8 cellular contexts compared by ENCODE assay signal in the genomic region with DNA sequence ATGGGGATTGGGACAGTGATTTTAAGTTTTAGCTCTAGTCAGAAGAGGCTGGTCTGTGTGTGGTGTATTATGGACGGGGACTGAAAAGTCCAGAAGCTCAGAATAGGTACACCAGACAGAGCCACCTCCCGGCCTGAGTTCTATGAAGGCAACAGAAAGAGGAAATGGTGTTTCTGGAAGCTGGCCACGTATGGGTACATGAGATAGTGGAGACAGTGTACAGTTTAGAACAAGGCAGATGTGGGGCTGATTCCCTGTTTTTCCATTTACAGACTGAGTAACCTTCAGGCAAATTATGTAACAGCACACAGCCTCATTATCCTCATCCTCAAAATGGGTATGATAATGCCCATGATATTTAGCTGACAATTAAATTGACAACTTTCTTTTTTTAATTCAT. TPM values are rescaled to one million over a fixed set of nuclear protein-coding genes. Genes with fewer than 3 reads are reported as not detected.
A peak's percentile ranks its signal among the peaks of the same experiment; 100 is the strongest.
DNase-seq lines count a peak whose midpoint lies in the region; ATAC-seq, FAIRE-seq and TF ChIP-seq lines count a peak whose summit lies in the region.

No MANE protein-coding gene starts in this region.

- TF ChIP-seq CTCF in H9 (conservative IDR thresholded peaks at IDR 0.05) (no peak), HepG2 (CRISPR knock-in tag; IDR thresholded peaks at IDR 0.05) (no peak)

- H3K27me3 ChIP-seq in ACC112 (ENCODE audit: insufficient read depth, low read length): peaks cover 25% of the 10 kb centered on the region
- H3K27me3 ChIP-seq in H9 (ENCODE audit: insufficient read depth, low read length): no peaks in the 10 kb centered on the region
- H3K27me3 ChIP-seq in HepG2 (ENCODE audit: control insufficient read depth in 1 of 2, insufficient read depth in 2 of 2, low read length in 2 of 2): no peaks in the 10 kb centered on the region; a peak in 1 of 5 replicates

- no peak overlapping the region for H2AK5ac ChIP-seq in H9 (ENCODE audit: insufficient read length, low read length)

- H3T11ph ChIP-seq in H9 (ENCODE audit: low read length): no peak overlapping the region

- H2BK15ac ChIP-seq in H9 (ENCODE audit: low read depth, low read length): no peak overlapping the region

- POLR2A ChIA-PET in HepG2 (lab: Yijun Ruan, JAX): no interaction called here

- ATAC-seq in HepG2 (no peak), HG02885 (IDR thresholded peaks at IDR 0.05; ENCODE audit: poor library complexity, unreplicated experiment) (no peak), GM21717 (IDR thresholded peaks at IDR 0.05; ENCODE audit: unreplicated experiment) (no peak)
- ATAC-seq in activated CD4-positive, CD25-positive, alpha-beta regulatory T cell treated with anti-CD3 and anti-CD28 coated beads, Interleukin-2, amount 50 U/mL, for 24 hours: no peak

- H3K9me3 Mint-ChIP-seq in H9: peaks cover 0 to 9% of the 10 kb centered on the region in 2 experiments; a peak in 2 of 5 replicates
- H3K9me3 Mint-ChIP-seq in activated T-helper 1 cell treated with anti-CD3 and anti-CD28 coated beads, Interleukin-12 subunit alpha, Interleukin-12 subunit beta, Interleukin-2, Interleukin-4 antibody, amounts not matched to agents 30 ng/mL and 10 ng/mL and 1 ng/mL, durations not matched to agents 14 hours and 24 hours and 36 hours: peaks cover 10% of the 10 kb centered on the region

- H4K8ac ChIP-seq in H9 (replicated peaks; ENCODE audit: insufficient read length, low read depth, low read length): no peak overlapping the region

- no peak for TF ChIP-seq EP300 in HepG2 (IDR thresholded peaks at IDR 0.05; ENCODE audit: low read depth in 2 of 2, low read length in 2 of 2)
- TF ChIP-seq EP300 in HepG2 (CRISPR knock-in tag; IDR thresholded peaks at IDR 0.05; ENCODE audit: borderline replicate concordance): no peak

- no peak overlapping the region for H3K23ac ChIP-seq in H9 (ENCODE audit: insufficient read length, low read depth, low read length)

- no CpG with 5 or more reads among the region's 3 CpGs for WGBS in H9 (ENCODE audit: extremely low coverage, insufficient read length, low lambda C conversion rate)
- WGBS in HepG2 (ENCODE audit: low lambda C conversion rate): 46% methylated on average over 3 of the region's 3 CpGs

- peaks cover 18% of the 10 kb centered on the region for H3K4me1 ChIP-seq in ACC112 (ENCODE audit: control insufficient read depth, insufficient read depth, low read length, unreplicated experiment)
- no peaks in the 10 kb centered on the region for H3K4me1 ChIP-seq in H9 (ENCODE audit: insufficient read depth, low read length)
- peaks cover 9% of the 10 kb centered on the region for H3K4me1 ChIP-seq in HepG2 (ENCODE audit: insufficient read depth, low read length)

- in situ Hi-C loops in HepG2 (cut with HindIII; ENCODE audit: extremely low pct_ligation_motif_present, low pct_unique_long_range_greater_than_20kb): no loop called here

- BruUV-seq in HepG2 (replicated peaks; lab: Mats Ljungman, UMichigan): no TSS peak

- H3K4ac ChIP-seq in H9 (ENCODE audit: low read depth, low read length): no peak overlapping the region

- no peaks in the 10 kb centered on the region for H3K79me1 ChIP-seq in H9 (ENCODE audit: insufficient read depth, low read depth, low read length, poor library complexity, severe bottlenecking)

- peaks cover 6 to 19% (median 16%) of the 10 kb centered on the region in 3 experiments; a peak in 5 of 7 replicates for H3K36me3 Mint-ChIP-seq in H9 (ENCODE audit: insufficient read depth in 1 of 3, low read depth in 3 of 3)
- H3K36me3 Mint-ChIP-seq in activated T-helper 1 cell treated with anti-CD3 and anti-CD28 coated beads, Interleukin-12 subunit alpha, Interleukin-12 subunit beta, Interleukin-2, Interleukin-4 antibody, amounts not matched to agents 30 ng/mL and 10 ng/mL and 1 ng/mL, durations not matched to agents 14 hours and 24 hours and 36 hours (ENCODE audit: low read depth): peaks cover 31% of the 10 kb centered on the region

- peaks cover 8 to 12% of the 10 kb centered on the region in 2 experiments for H3K4me1 Mint-ChIP-seq in H9
- H3K4me1 Mint-ChIP-seq in activated T-helper 1 cell treated with anti-CD3 and anti-CD28 coated beads, Interleukin-12 subunit alpha, Interleukin-12 subunit beta, Interleukin-2, Interleukin-4 antibody, amounts not matched to agents 30 ng/mL and 10 ng/mL and 1 ng/mL, durations not matched to agents 14 hours and 24 hours and 36 hours (ENCODE audit: low read depth): peaks cover 23% of the 10 kb centered on the region

- H3K79me2 ChIP-seq in ACC112 (ENCODE audit: control insufficient read depth, insufficient read depth, low read length, unreplicated experiment) (peaks cover 20% of the 10 kb centered on the region), H9 (ENCODE audit: insufficient read depth, low read length) (no peaks in the 10 kb centered on the region; the same call in 1 of the 2 replicates), HepG2 (ENCODE audit: insufficient read depth, low read length) (no peaks in the 10 kb centered on the region)

- no peak overlapping the region for H2BK120ac ChIP-seq in H9 (ENCODE audit: low read depth, low read length, poor library complexity, severe bottlenecking)

- no peak overlapping the region for H2BK20ac ChIP-seq in H9 (ENCODE audit: low read depth, low read length, poor library complexity, severe bottlenecking)

- no peak overlapping the region for H4K91ac ChIP-seq in H9 (ENCODE audit: insufficient read length, low read depth, low read length)

- H3K4me3 ChIP-seq in ACC112 (ENCODE audit: low read depth, low read length) (peak overlapping the region; percentile 91), HepG2 (replicated peaks in 1 of 3; ENCODE audit: insufficient read depth in 1 of 3, low read depth in 2 of 3, low read length in 3 of 3) (no peak overlapping the region; a peak in 1 of 6 replicates)

- H3K9me3 ChIP-seq in H9 (ENCODE audit: control insufficient read depth, low read depth, low read length) (no peaks in the 10 kb centered on the region), HepG2 (ENCODE audit: low read length) (no peaks in the 10 kb centered on the region)

- peaks cover 13% of the 10 kb centered on the region for H3K27me3 Mint-ChIP-seq in H9 (ENCODE audit: low read depth)
- peaks cover 9% of the 10 kb centered on the region for H3K27me3 Mint-ChIP-seq in activated T-helper 1 cell treated with anti-CD3 and anti-CD28 coated beads, Interleukin-12 subunit alpha, Interleukin-12 subunit beta, Interleukin-2, Interleukin-4 antibody, amounts not matched to agents 30 ng/mL and 10 ng/mL and 1 ng/mL, durations not matched to agents 14 hours and 24 hours and 36 hours (ENCODE audit: insufficient read depth)

- H2BK5ac ChIP-seq in H9 (ENCODE audit: insufficient read length, low read length): no peak overlapping the region

- no peak overlapping the region for H3K27ac Mint-ChIP-seq in H9
- no peak overlapping the region for H3K27ac Mint-ChIP-seq in activated T-helper 1 cell treated with anti-CD3 and anti-CD28 coated beads, Interleukin-12 subunit alpha, Interleukin-12 subunit beta, Interleukin-2, Interleukin-4 antibody, amounts not matched to agents 30 ng/mL and 10 ng/mL and 1 ng/mL, durations not matched to agents 14 hours and 24 hours and 36 hours

- no peak overlapping the region for H3K56ac ChIP-seq in H9 (ENCODE audit: insufficient read length, low read depth, low read length)

- H4K20me1 ChIP-seq in H9 (ENCODE audit: control insufficient read depth, insufficient read depth, insufficient read length): no peaks in the 10 kb centered on the region
- H4K20me1 ChIP-seq in HepG2 (ENCODE audit: insufficient read depth, low read length): no peaks in the 10 kb centered on the region

- H3K18ac ChIP-seq in H9 (ENCODE audit: insufficient read length, low read depth, low read length): no peak overlapping the region

- H3K27ac ChIP-seq in ACC112 (ENCODE audit: low read depth, low read length) (peak overlapping the region; percentile 84), H9 (ENCODE audit: insufficient read length, low read depth, low read length) (no peak overlapping the region), HepG2 (ENCODE audit: extremely low read length, insufficient read depth, low read length) (no peak overlapping the region)

- H3K4me3 Mint-ChIP-seq in H9: peak overlapping the region; percentile 86 to 93
- peak overlapping the region; percentile 99 for H3K4me3 Mint-ChIP-seq in activated T-helper 1 cell treated with anti-CD3 and anti-CD28 coated beads, Interleukin-12 subunit alpha, Interleukin-12 subunit beta, Interleukin-2, Interleukin-4 antibody, amounts not matched to agents 30 ng/mL and 10 ng/mL and 1 ng/mL, durations not matched to agents 14 hours and 24 hours and 36 hours

- FAIRE-seq in HepG2 (lab: Jason Lieb, UNC): no peak

- H3K4me2 ChIP-seq in H9 (ENCODE audit: insufficient read depth, insufficient read length, low read length) (peak overlapping the region; percentile 98), HepG2 (ENCODE audit: low read depth, low read length) (peak overlapping the region; percentile 80; the same call in 1 of the 2 replicates)

- intact Hi-C loops in activated T-helper 1 cell treated with anti-CD3 and anti-CD28 coated beads, Interleukin-12 subunit alpha, Interleukin-12 subunit beta, Interleukin-2, Interleukin-4 antibody, amounts not matched to agents 30 ng/mL and 10 ng/mL and 1 ng/mL, durations not matched to agents 14 hours and 24 hours and 36 hours (cut with micrococcal nuclease): no loop called here
- intact Hi-C loops in HepG2 (cut with micrococcal nuclease; ENCODE audit: unreplicated experiment): no loop called here

- DNase-seq in H9: no peak
- no peak for DNase-seq in activated T-helper 1 cell treated with anti-CD3 and anti-CD28 coated beads, Interleukin-12 subunit alpha, Interleukin-12 subunit beta, Interleukin-2, Interleukin-4 antibody, amounts not matched to agents 30 ng/mL and 10 ng/mL and 1 ng/mL, durations not matched to agents 14 hours and 24 hours and 36 hours (ENCODE audit: low spot score)
- DNase-seq in HepG2 (ENCODE audit: low spot score): no peak
- no peak for DNase-seq in NK-92 (lab: John Stamatoyannopoulos, UW; ENCODE audit: unreplicated experiment)

- TF ChIP-seq RAD21 in HepG2 (CRISPR knock-in tag; IDR thresholded peaks at IDR 0.05): no peak

- no peak overlapping the region for H2AFZ ChIP-seq in ACC112 (ENCODE audit: low read length, unreplicated experiment)
- H2AFZ ChIP-seq in H9 (ENCODE audit: low read length): no peak overlapping the region
- H2AFZ ChIP-seq in HepG2 (ENCODE audit: low read length): no peak overlapping the region

- CTCF ChIA-PET in HepG2 (lab: Yijun Ruan, JAX; ENCODE audit: low intra/inter-chr PET ratio, low total read pairs): no interaction called here

- H3K9ac ChIP-seq in H9 (ENCODE audit: extremely low read depth, insufficient read length, low read length) (no peak overlapping the region), HepG2 (ENCODE audit: insufficient read depth, low read depth, low read length) (no peak overlapping the region)

- H3K36me3 ChIP-seq in ACC112 (ENCODE audit: insufficient read depth, low read length) (no peaks in the 10 kb centered on the region), HepG2 (replicated peaks in 1 of 2; ENCODE audit: control insufficient read depth in 1 of 2, insufficient read depth in 2 of 2, low read length in 2 of 2) (no peaks in the 10 kb centered on the region)

- H2BK12ac ChIP-seq in H9 (ENCODE audit: insufficient read length, low read depth, low read length): no peak overlapping the region

- H3K23me2 ChIP-seq in H9 (ENCODE audit: insufficient read length, low read depth, low read length, poor library complexity, severe bottlenecking): peaks cover 6% of the 10 kb centered on the region

- H3K14ac ChIP-seq in H9 (ENCODE audit: insufficient read depth, low read length): no peak overlapping the region

- H4K5ac ChIP-seq in H9 (ENCODE audit: insufficient read length, low read depth, low read length): no peak overlapping the region

- TF ChIP-seq POLR2A in HepG2 (IDR thresholded peaks at IDR 0.05; ENCODE audit: insufficient read depth in 1 of 2, low read depth in 2 of 2, low read length in 2 of 2): no peak

RNA-seq across cellular contexts. Expression of a gene that starts 1.3 kb away (rescaled TPM):
- total RNA-seq in H9 (2021) (9.7 and 10.7 TPM in 2 replicates), HepG2 (2016; rRNA removed; fragmentation: Illumina TruSeq; extraction: Trizol) (1.5 and 2.3 TPM in 2 replicates)
- total RNA-seq in activated T-helper 1 cell treated with anti-CD3 and anti-CD28 coated beads, Interleukin-12 subunit alpha, Interleukin-12 subunit beta, Interleukin-2, Interleukin-4 antibody, amounts not matched to agents 30 ng/mL and 10 ng/mL and 1 ng/mL, durations not matched to agents 14 hours and 24 hours and 36 hours: 7.9 and 8.4 TPM in 2 replicates
- total RNA-seq in HepG2 (2016; cell fraction: cytosol; rRNA removed; fragmentation: Illumina TruSeq; extraction: Trizol; ENCODE audit: low read depth): 0.09 and 0.10 TPM in 2 replicates
- 2.7 and 2.8 TPM in 2 replicates for total RNA-seq in HepG2 (2016; cell fraction: insoluble cytoplasmic fraction; rRNA removed; fragmentation: Illumina TruSeq; extraction: Trizol)
- total RNA-seq in HepG2 (2016; cell fraction: membrane; rRNA removed; fragmentation: Illumina TruSeq; extraction: Trizol): 0.65 and 1.1 TPM in 2 replicates
- 1.6 and 2.5 TPM in 2 replicates for total RNA-seq in HepG2 (2016; cell fraction: nucleus; rRNA removed; fragmentation: Illumina TruSeq; extraction: Trizol)
- 1.1 and 1.2 TPM in 2 replicates for polyA plus RNA-seq in HepG2 (2011; rRNA removed)
- polyA plus RNA-seq in HepG2 (2011; cell fraction: cytosol; rRNA removed): 0.55 and 0.62 TPM in 2 replicates
- polyA plus RNA-seq in HepG2 (2011; cell fraction: nucleus; rRNA removed): 2.2 and 2.5 TPM in 2 replicates
- 1.5 and 1.9 TPM in 2 replicates for polyA plus RNA-seq in HepG2 (2012)
- polyA plus RNA-seq in HepG2 (2016; cell fraction: cytosol; fragmentation: Illumina TruSeq; extraction: Trizol; ENCODE audit: low read depth): 0.11 and 0.20 TPM in 2 replicates
- polyA plus RNA-seq in HepG2 (2016; cell fraction: insoluble cytoplasmic fraction; fragmentation: Illumina TruSeq; extraction: Trizol; ENCODE audit: low read depth): 2.0 and 2.6 TPM in 2 replicates
- polyA plus RNA-seq in HepG2 (2016; cell fraction: membrane; fragmentation: Illumina TruSeq; extraction: Trizol; ENCODE audit: low read depth): 0.32 and 0.44 TPM in 2 replicates
- polyA plus RNA-seq in HepG2 (2016; cell fraction: nucleus; fragmentation: Illumina TruSeq; extraction: Trizol; ENCODE audit: insufficient read depth, low read depth): 2.6 and 6.4 TPM in 2 replicates
- 2.2 and 5.2 TPM in 2 replicates for polyA minus RNA-seq in HepG2 (2011; rRNA and poly(A)+ RNA removed; ENCODE audit: low replicate concordance)
- polyA minus RNA-seq in HepG2 (2011; cell fraction: cytosol; rRNA and poly(A)+ RNA removed): 1.1 and 1.6 TPM in 2 replicates
- 4.4 and 4.5 TPM in 2 replicates for polyA minus RNA-seq in HepG2 (2011; cell fraction: nucleus; rRNA and poly(A)+ RNA removed)

RNA-seq across cellular contexts. Expression of a gene that starts 40.9 kb away (rescaled TPM):
- total RNA-seq in H9 (2021) (0.31 TPM in 1 of 2 replicates, not detected in the other), HepG2 (2016; rRNA removed; fragmentation: Illumina TruSeq; extraction: Trizol) (not detected in 2 replicates)
- 0.98 and 1.6 TPM in 2 replicates for total RNA-seq in activated T-helper 1 cell treated with anti-CD3 and anti-CD28 coated beads, Interleukin-12 subunit alpha, Interleukin-12 subunit beta, Interleukin-2, Interleukin-4 antibody, amounts not matched to agents 30 ng/mL and 10 ng/mL and 1 ng/mL, durations not matched to agents 14 hours and 24 hours and 36 hours
- not detected in 2 replicates for total RNA-seq in HepG2 (2016; cell fraction: cytosol; rRNA removed; fragmentation: Illumina TruSeq; extraction: Trizol; ENCODE audit: low read depth)
- not detected in 2 replicates for total RNA-seq in HepG2 (2016; cell fraction: insoluble cytoplasmic fraction; rRNA removed; fragmentation: Illumina TruSeq; extraction: Trizol)
- total RNA-seq in HepG2 (2016; cell fraction: membrane; rRNA removed; fragmentation: Illumina TruSeq; extraction: Trizol): not detected in 2 replicates
- total RNA-seq in HepG2 (2016; cell fraction: nucleus; rRNA removed; fragmentation: Illumina TruSeq; extraction: Trizol): not detected in 2 replicates
- polyA plus RNA-seq in HepG2 (2011; rRNA removed): not detected in 2 replicates
- not detected in 2 replicates for polyA plus RNA-seq in HepG2 (2011; cell fraction: cytosol; rRNA removed)
- polyA plus RNA-seq in HepG2 (2011; cell fraction: nucleus; rRNA removed): not detected in 2 replicates
- not detected in 2 replicates for polyA plus RNA-seq in HepG2 (2012)
- polyA plus RNA-seq in HepG2 (2016; cell fraction: cytosol; fragmentation: Illumina TruSeq; extraction: Trizol; ENCODE audit: low read depth): not detected in 2 replicates
- not detected in 2 replicates for polyA plus RNA-seq in HepG2 (2016; cell fraction: insoluble cytoplasmic fraction; fragmentation: Illumina TruSeq; extraction: Trizol; ENCODE audit: low read depth)
- polyA plus RNA-seq in HepG2 (2016; cell fraction: membrane; fragmentation: Illumina TruSeq; extraction: Trizol; ENCODE audit: low read depth): not detected in 2 replicates
- polyA plus RNA-seq in HepG2 (2016; cell fraction: nucleus; fragmentation: Illumina TruSeq; extraction: Trizol; ENCODE audit: insufficient read depth, low read depth): not detected in 2 replicates
- polyA minus RNA-seq in HepG2 (2011; rRNA and poly(A)+ RNA removed; ENCODE audit: low replicate concordance): not detected in 2 replicates
- not detected in 2 replicates for polyA minus RNA-seq in HepG2 (2011; cell fraction: cytosol; rRNA and poly(A)+ RNA removed)
- not detected in 2 replicates for polyA minus RNA-seq in HepG2 (2011; cell fraction: nucleus; rRNA and poly(A)+ RNA removed)

RNA-seq across cellular contexts. Expression of a gene that starts 57.8 kb away (rescaled TPM):
- total RNA-seq in H9 (2021): not detected in 2 replicates
- not detected in 2 replicates for total RNA-seq in activated T-helper 1 cell treated with anti-CD3 and anti-CD28 coated beads, Interleukin-12 subunit alpha, Interleukin-12 subunit beta, Interleukin-2, Interleukin-4 antibody, amounts not matched to agents 30 ng/mL and 10 ng/mL and 1 ng/mL, durations not matched to agents 14 hours and 24 hours and 36 hours
- total RNA-seq in HepG2 (2016; rRNA removed; fragmentation: Illumina TruSeq; extraction: Trizol): not detected in 2 replicates
- total RNA-seq in HepG2 (2016; cell fraction: cytosol; rRNA removed; fragmentation: Illumina TruSeq; extraction: Trizol; ENCODE audit: low read depth): not detected in 2 replicates
- total RNA-seq in HepG2 (2016; cell fraction: insoluble cytoplasmic fraction; rRNA removed; fragmentation: Illumina TruSeq; extraction: Trizol): not detected in 2 replicates
- total RNA-seq in HepG2 (2016; cell fraction: membrane; rRNA removed; fragmentation: Illumina TruSeq; extraction: Trizol): not detected in 2 replicates
- total RNA-seq in HepG2 (2016; cell fraction: nucleus; rRNA removed; fragmentation: Illumina TruSeq; extraction: Trizol): not detected in 2 replicates
- not detected in 2 replicates for polyA plus RNA-seq in HepG2 (2011; rRNA removed)
- not detected in 2 replicates for polyA plus RNA-seq in HepG2 (2011; cell fraction: cytosol; rRNA removed)
- polyA plus RNA-seq in HepG2 (2011; cell fraction: nucleus; rRNA removed): not detected in 2 replicates
- not detected in 2 replicates for polyA plus RNA-seq in HepG2 (2012)
- polyA plus RNA-seq in HepG2 (2016; cell fraction: cytosol; fragmentation: Illumina TruSeq; extraction: Trizol; ENCODE audit: low read depth): not detected in 2 replicates
- polyA plus RNA-seq in HepG2 (2016; cell fraction: insoluble cytoplasmic fraction; fragmentation: Illumina TruSeq; extraction: Trizol; ENCODE audit: low read depth): not detected in 2 replicates
- polyA plus RNA-seq in HepG2 (2016; cell fraction: membrane; fragmentation: Illumina TruSeq; extraction: Trizol; ENCODE audit: low read depth): not detected in 2 replicates
- not detected in 2 replicates for polyA plus RNA-seq in HepG2 (2016; cell fraction: nucleus; fragmentation: Illumina TruSeq; extraction: Trizol; ENCODE audit: insufficient read depth, low read depth)
- not detected in 2 replicates for polyA minus RNA-seq in HepG2 (2011; rRNA and poly(A)+ RNA removed; ENCODE audit: low replicate concordance)
- polyA minus RNA-seq in HepG2 (2011; cell fraction: cytosol; rRNA and poly(A)+ RNA removed): not detected in 2 replicates
- not detected in 2 replicates for polyA minus RNA-seq in HepG2 (2011; cell fraction: nucleus; rRNA and poly(A)+ RNA removed)
